Comparison of ENCODE assay signal across 20 cellular contexts in the genomic region with DNA sequence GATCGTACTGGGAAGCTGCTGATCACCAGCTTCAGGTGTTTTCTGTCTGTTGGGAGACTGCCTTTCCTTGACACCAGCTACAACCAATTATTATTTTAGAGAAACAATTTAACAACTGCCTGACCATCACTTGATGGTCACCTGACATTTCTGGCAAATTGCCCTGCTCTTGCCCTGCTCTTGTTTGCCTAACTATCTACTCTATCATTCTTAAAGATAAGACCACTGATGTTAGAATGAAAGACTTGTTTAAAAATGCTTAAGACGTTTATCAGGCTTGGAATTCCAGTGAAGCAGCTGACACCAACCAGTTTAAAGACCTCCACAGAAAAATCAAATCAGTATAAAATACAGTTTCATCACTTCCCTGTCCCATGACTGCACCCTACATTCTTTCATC.
"Had no signal": no experiment of that assay in that cellular context is flagged by ENCODE, and none has a peak within 500 bp of the region (broad histone marks: within the 10 kb centered on the region; RNA-seq: fewer than 3 reads in every experiment).

No MANE protein-coding gene starts in this region.

- DNase-seq: activated B cell treated with CpG ODN at 0.5 μM for 24 hours; activated CD4-positive, alpha-beta memory T cell treated with anti-CD3 and anti-CD28 coated beads for 36 hours; activated CD4-positive, alpha-beta T cell treated with anti-CD3 and anti-CD28 coated beads, Interleukin-2, amount 10 ng/mL, durations not matched to agents 7 days and 5 days; activated CD8-positive, alpha-beta memory T cell treated with anti-CD3 and anti-CD28 coated beads for 24 hours; activated gamma-delta T cell; activated naive CD4-positive, alpha-beta T cell treated with anti-CD3 and anti-CD28 coated beads for 36 hours; activated T-cell treated with anti-CD3 and anti-CD28 coated beads, Interleukin-2, amount 50 U/mL, for 4 hours; amygdala; KG1; NCI-H1048; NCI-H1694 treated with DMSO at 0.1 percent for 48 hours; NCI-H2081; NCI-H345; NCI-H524; NCI-H82; SIG-M5; T-helper 2 cell; T1000 had no signal

- FAIRE-seq: astrocyte, TTC549 had no signal
